In genomic region chr15:81062937-81063336, GRCh38 we compare ENCODE assay signal across 9 cellular contexts.
"Had no signal": no experiment of that assay in that cellular context is flagged by ENCODE, and none has a peak within 500 bp of the region (broad histone marks: within the 10 kb centered on the region; RNA-seq: fewer than 3 reads in every experiment).

No MANE protein-coding gene starts in this region.

- H3K36me3 ChIP-seq: HAP-1 had no signal

- H3K27ac Mint-ChIP-seq: IgD-negative memory B cell had no signal

- ATAC-seq: HCT116, HepG2 had no signal

- DNase-seq: GM23248, GOT3, H7, KG1 had no signal

- H3K27ac ChIP-seq: GM23248, HL-60 had no signal

- H3K9me3 Mint-ChIP-seq: IgD-negative memory B cell had no signal

- H3K4me1 ChIP-seq: HAP-1 had no signal

- H3K4me3 ChIP-seq: GM23248, HAP-1 had no signal

- H3K4me3 Mint-ChIP-seq: IgD-negative memory B cell had no signal
